ENCODE assay signal across 21 cellular contexts in genomic region chr5:154406826-154407225, GRCh38. TPM values are rescaled to one million over a fixed set of nuclear protein-coding genes. Genes with fewer than 3 reads are reported as not detected.
A peak's percentile ranks its signal among the peaks of the same experiment; 100 is the strongest.
DNase-seq lines count a peak whose midpoint lies in the region; ATAC-seq, FAIRE-seq and TF ChIP-seq lines count a peak whose summit lies in the region.
"Had no signal": no experiment of that assay in that cellular context is flagged by ENCODE, and none has a peak within 500 bp of the region (broad histone marks: within the 10 kb centered on the region; RNA-seq: fewer than 3 reads in every experiment).

No MANE protein-coding gene starts in this region.

- H2AFZ ChIP-seq in astrocyte (ENCODE audit: low read depth, low read length): no peak overlapping the region

- no peaks in the 10 kb centered on the region for H3K79me2 ChIP-seq in astrocyte (ENCODE audit: insufficient read depth, low read length)

- intact Hi-C loops in activated CD4-positive, alpha-beta T cell treated with anti-CD3 and anti-CD28 coated beads, Interleukin-2, amount 10 ng/mL, durations not matched to agents 24 days and 14 days (cut with micrococcal nuclease): no loop called here

- no peaks in the 10 kb centered on the region for H3K27me3 Mint-ChIP-seq in activated CD4-positive, alpha-beta T cell treated with anti-CD3 and anti-CD28 coated beads, Interleukin-2, amount 10 ng/mL, durations not matched to agents 24 days and 14 days
- no peaks in the 10 kb centered on the region for H3K27me3 Mint-ChIP-seq in astrocyte (ENCODE audit: low read depth, unreplicated experiment)
- H3K27me3 Mint-ChIP-seq: CD8-positive, alpha-beta memory T cell had no signal

- peaks cover 12% of the 10 kb centered on the region for H3K36me3 ChIP-seq in astrocyte (ENCODE audit: insufficient read depth, low read length)
- peaks cover 18% of the 10 kb centered on the region for H3K36me3 ChIP-seq in mesodermal cell (ENCODE audit: control insufficient read depth, insufficient read depth, low read length)
- H3K36me3 ChIP-seq: BE2C had no signal

- peaks cover 7% of the 10 kb centered on the region for H3K4me1 Mint-ChIP-seq in activated CD4-positive, alpha-beta T cell treated with anti-CD3 and anti-CD28 coated beads, Interleukin-2, amount 10 ng/mL, durations not matched to agents 24 days and 14 days
- H3K4me1 Mint-ChIP-seq in astrocyte (ENCODE audit: low read depth, unreplicated experiment): peaks cover 11% of the 10 kb centered on the region

- no peak for TF ChIP-seq CTCF in astrocyte (IDR thresholded peaks at IDR 0.05; ENCODE audit: insufficient read depth, low read depth, low read length)
- no peak for TF ChIP-seq CTCF in coronary artery (IDR thresholded peaks at IDR 0.05)
- TF ChIP-seq CTCF in D721Med (IDR thresholded peaks at IDR 0.05; ENCODE audit: insufficient read depth, missing control alignments): no peak

- H3K27me3 ChIP-seq in astrocyte (ENCODE audit: insufficient read depth, low read length): no peaks in the 10 kb centered on the region
- H3K27me3 ChIP-seq: BE2C had no signal

- peaks cover 10% of the 10 kb centered on the region for H3K4me1 ChIP-seq in astrocyte (ENCODE audit: insufficient read depth, low read length)
- H3K4me1 ChIP-seq in mesodermal cell (ENCODE audit: control insufficient read depth, insufficient read depth, low read length, poor library complexity, severe bottlenecking): no peaks in the 10 kb centered on the region

- FAIRE-seq in astrocyte (lab: Jason Lieb, UNC) (no peak), D721Med (lab: Jason Lieb, UNC) (no peak)
- FAIRE-seq: GM19239 had no signal

- no peak overlapping the region for H3K4me3 Mint-ChIP-seq in activated CD4-positive, alpha-beta T cell treated with anti-CD3 and anti-CD28 coated beads, Interleukin-2, amount 10 ng/mL, durations not matched to agents 24 days and 14 days
- H3K4me3 Mint-ChIP-seq in astrocyte (ENCODE audit: unreplicated experiment): no peak overlapping the region
- H3K4me3 Mint-ChIP-seq: CD14-positive monocyte; CD8-positive, alpha-beta memory T cell had no signal

- peaks cover 8% of the 10 kb centered on the region for H3K36me3 Mint-ChIP-seq in activated CD4-positive, alpha-beta T cell treated with anti-CD3 and anti-CD28 coated beads, Interleukin-2, amount 10 ng/mL, durations not matched to agents 24 days and 14 days (ENCODE audit: low read depth)
- peaks cover 11% of the 10 kb centered on the region for H3K36me3 Mint-ChIP-seq in astrocyte (ENCODE audit: low read depth, unreplicated experiment)

- H3K9me3 Mint-ChIP-seq in activated CD4-positive, alpha-beta T cell treated with anti-CD3 and anti-CD28 coated beads, Interleukin-2, amount 10 ng/mL, durations not matched to agents 24 days and 14 days: no peaks in the 10 kb centered on the region
- H3K9me3 Mint-ChIP-seq in astrocyte (ENCODE audit: unreplicated experiment): no peaks in the 10 kb centered on the region
- H3K9me3 Mint-ChIP-seq: CD14-positive monocyte; CD8-positive, alpha-beta memory T cell had no signal

- no peak for DNase-seq in activated CD4-positive, alpha-beta T cell treated with anti-CD3 and anti-CD28 coated beads, Interleukin-2, amount 10 ng/mL, durations not matched to agents 24 days and 14 days
- DNase-seq in activated CD4-positive, alpha-beta T cell treated with anti-CD3 and anti-CD28 coated beads, Interleukin-2, amount 50 U/mL, for 4 hours: no peak
- DNase-seq in astrocyte (ENCODE audit: low read depth) (no peak), coronary artery (ENCODE audit: low spot score) (no peak), D721Med (ENCODE audit: insufficient read length, low spot score) (no peak)
- no peak for DNase-seq in activated T-cell treated with anti-CD3 and anti-CD28 coated beads, Interleukin-2, amount 50 U/mL, for 48 hours
- DNase-seq: BE2C; CD8-positive, alpha-beta memory T cell; KG1; NCI-H1694; NCI-H2029 treated with DMSO at 0.1 percent for 48 hours; NCI-H2227 treated with DMSO at 0.1 percent for 48 hours; NCI-H510A; SHP77 had no signal

- H3K4me3 ChIP-seq in astrocyte (ENCODE audit: insufficient read depth, low read depth, low read length) (no peak overlapping the region), mesodermal cell (ENCODE audit: extremely low read depth, insufficient read depth, low read length, poor library complexity, severe bottlenecking) (no peak overlapping the region), coronary artery (no peak overlapping the region)

- 92 to 98% methylated on average over 3 to 4 of the region's 4 CpGs for WGBS in mesodermal cell (ENCODE audit: insufficient coverage in 2 of 2), 2 experiments

- H3K9me3 ChIP-seq in astrocyte (ENCODE audit: insufficient read depth, low read depth, low read length) (no peaks in the 10 kb centered on the region), mesodermal cell (ENCODE audit: control insufficient read depth, low read length) (no peaks in the 10 kb centered on the region)
- H3K9me3 ChIP-seq: BE2C had no signal

- no peak for ATAC-seq in GM21360 (IDR thresholded peaks at IDR 0.05; ENCODE audit: unreplicated experiment)
- ATAC-seq: Panc1 had no signal

- H3K4me2 ChIP-seq in astrocyte (ENCODE audit: low read length): no peak overlapping the region

- H3K27ac ChIP-seq in astrocyte (ENCODE audit: low read depth, low read length): no peak overlapping the region
- H3K27ac ChIP-seq in mesodermal cell (ENCODE audit: low read depth, low read length, severe bottlenecking): peak overlapping the region; percentile 24
- H3K27ac ChIP-seq in coronary artery: no peak overlapping the region
- H3K27ac ChIP-seq: 22Rv1, RWPE1 had no signal

- H3K27ac Mint-ChIP-seq in activated CD4-positive, alpha-beta T cell treated with anti-CD3 and anti-CD28 coated beads, Interleukin-2, amount 10 ng/mL, durations not matched to agents 24 days and 14 days: peak overlapping the region; percentile 7
- peak overlapping the region; percentile 64 for H3K27ac Mint-ChIP-seq in astrocyte (ENCODE audit: unreplicated experiment)
- H3K27ac Mint-ChIP-seq: CD14-positive monocyte had no signal

- H3K9ac ChIP-seq in astrocyte (ENCODE audit: low read length): no peak overlapping the region

- no peaks in the 10 kb centered on the region for H4K20me1 ChIP-seq in astrocyte (ENCODE audit: insufficient read depth, low read length)

RNA-seq across cellular contexts. Expression of gene SAP30L, which starts 39.0 kb away (rescaled TPM):
- 31.4 and 37.7 TPM in 2 replicates for total RNA-seq in activated CD4-positive, alpha-beta T cell treated with anti-CD3 and anti-CD28 coated beads, Interleukin-2, amount 10 ng/mL, durations not matched to agents 24 days and 14 days
- total RNA-seq in astrocyte: 24.6 and 26.3 TPM in 2 replicates
- polyA plus RNA-seq in mesodermal cell (2013, experiment 1 of 2): 60.6 TPM
- 64.0 TPM for polyA plus RNA-seq in mesodermal cell (2013, experiment 2 of 2)
